Comparison of ENCODE assay signal across 8 cellular contexts in genomic region chr10:21173433-21173963, GRCh38.
A peak's percentile ranks its signal among the peaks of the same experiment; 100 is the strongest.
DNase-seq lines count a peak whose midpoint lies in the region; ATAC-seq and TF ChIP-seq lines count a peak whose summit lies in the region.

No MANE protein-coding gene starts in this region.

- no peaks in the 10 kb centered on the region for H4K20me1 ChIP-seq in SK-N-SH (ENCODE audit: insufficient read depth)

- no peaks in the 10 kb centered on the region for H3K9me3 ChIP-seq in SK-N-SH

- H3K4me3 Mint-ChIP-seq in glutamatergic neuron (ENCODE audit: unreplicated experiment) = peak overlapping the region; percentile 90

- no peaks in the 10 kb centered on the region for H3K36me3 ChIP-seq in SK-N-SH (replicated peaks in 1 of 2; ENCODE audit: control insufficient read depth in 1 of 2, insufficient read depth in 2 of 2, low read length in 1 of 2)

- CTCF ChIA-PET in SK-N-SH (lab: Yijun Ruan, JAX) = interaction anchor here (0.5 to 2.3 kb wide), 4 partner anchors 11 to 538 kb away, joined by 3 to 10 read pairs (median 3); no protein-coding TSS in a partner anchor

- TF ChIP-seq EP300 in SK-N-SH (IDR thresholded peaks at IDR 0.05; ENCODE audit: borderline replicate concordance in 1 of 2, low read depth in 1 of 2, low read length in 1 of 2) = no peak

- TF ChIP-seq CTCF in SK-N-SH (IDR thresholded peaks at IDR 0.05) = no peak
- no peak for TF ChIP-seq CTCF in glutamatergic neuron (IDR thresholded peaks at IDR 0.05; ENCODE audit: partially characterized antibody, unreplicated experiment)
- TF ChIP-seq CTCF in retinal pigment epithelial cell (conservative IDR thresholded peaks at IDR 0.05; ENCODE audit: low read depth, low read length) = no peak

- peaks cover 3% of the 10 kb centered on the region for H3K9me3 Mint-ChIP-seq in glutamatergic neuron (ENCODE audit: unreplicated experiment)

- no peak overlapping the region for H3K9ac ChIP-seq in SK-N-SH

- POLR2A ChIA-PET in SK-N-SH (lab: Yijun Ruan, JAX) = interaction anchor here (0.6 to 0.9 kb wide), 2 partner anchors 212 to 960 kb away, joined by 3 to 4 read pairs; no protein-coding TSS in a partner anchor

- H3K9me2 ChIP-seq in SK-N-SH = no peaks in the 10 kb centered on the region

- H3K4me3 ChIP-seq in GM08714 (ENCODE audit: low read length) = peak overlapping the region; percentile 45
- H3K4me3 ChIP-seq in SK-N-SH (ENCODE audit: low read depth in 2 of 2, low read length in 1 of 2) = peak overlapping the region; percentile 63 to 64
- peak overlapping the region; percentile 67 for H3K4me3 ChIP-seq in retinal pigment epithelial cell (ENCODE audit: low read length)

- TF ChIP-seq RAD21 in SK-N-SH (IDR thresholded peaks at IDR 0.05; ENCODE audit: low read length) = no peak

- no peaks in the 10 kb centered on the region for H3K27me3 ChIP-seq in SK-N-SH (ENCODE audit: insufficient read depth)

- WGBS in SK-N-SH (ENCODE audit: low lambda C conversion rate) = under 1% methylated on average over 17 of the region's 60 CpGs

- peak; percentile 85 for DNase-seq in SK-N-SH
- peak; percentile 25 for DNase-seq in glutamatergic neuron
- DNase-seq in retinal pigment epithelial cell (ENCODE audit: low read depth) = no peak
- DNase-seq in DMS153 (lab: John Stamatoyannopoulos, UW) = no peak
- DNase-seq in NCI-H2196 (lab: John Stamatoyannopoulos, UW; ENCODE audit: unreplicated experiment) = no peak

- H3K36me3 Mint-ChIP-seq in glutamatergic neuron (ENCODE audit: unreplicated experiment) = no peaks in the 10 kb centered on the region

- H3K27me3 Mint-ChIP-seq in glutamatergic neuron (ENCODE audit: unreplicated experiment) = peaks cover 12% of the 10 kb centered on the region

- H3K4me1 ChIP-seq in SK-N-SH (ENCODE audit: control insufficient read depth in 1 of 2, insufficient read depth in 2 of 2, low read depth in 1 of 2, low read length in 1 of 2) = peaks cover 0 to 13% of the 10 kb centered on the region in 2 experiments; a peak in 1 of 4 replicates

- H3K27ac ChIP-seq in SK-N-SH (ENCODE audit: low read depth in 2 of 2, low read length in 1 of 2) = peak overlapping the region in 1 of 2 experiments; percentile 76; a peak in 1 of 4 replicates

- H3K27ac Mint-ChIP-seq in glutamatergic neuron (ENCODE audit: unreplicated experiment) = no peak overlapping the region

- H3K4me2 ChIP-seq in SK-N-SH = peak overlapping the region; percentile 92

- H3K79me2 ChIP-seq in SK-N-SH (ENCODE audit: insufficient read depth) = no peaks in the 10 kb centered on the region

- H3K4me1 Mint-ChIP-seq in glutamatergic neuron (ENCODE audit: low read depth, unreplicated experiment) = peaks cover 10% of the 10 kb centered on the region

- peak overlapping the region; percentile 81; the same call in 1 of the 2 replicates for H2AFZ ChIP-seq in SK-N-SH (ENCODE audit: low read depth)

- no peak for ATAC-seq in HG03565 (IDR thresholded peaks at IDR 0.05; ENCODE audit: unreplicated experiment)
- ATAC-seq in GM18909 (IDR thresholded peaks at IDR 0.05; ENCODE audit: poor library complexity, unreplicated experiment) = no peak

- H3F3A ChIP-seq in SK-N-SH (replicated peaks; ENCODE audit: insufficient read depth) = peaks cover 3% of the 10 kb centered on the region

TF ChIP-seq in SK-N-SH, 30 proteins besides CTCF, POLR2A, EP300 and RAD21:
- TF ChIP-seq GATA2 (CRISPR knock-in tag; IDR thresholded peaks at IDR 0.05) = no peak
- TF ChIP-seq, protein P1, sequence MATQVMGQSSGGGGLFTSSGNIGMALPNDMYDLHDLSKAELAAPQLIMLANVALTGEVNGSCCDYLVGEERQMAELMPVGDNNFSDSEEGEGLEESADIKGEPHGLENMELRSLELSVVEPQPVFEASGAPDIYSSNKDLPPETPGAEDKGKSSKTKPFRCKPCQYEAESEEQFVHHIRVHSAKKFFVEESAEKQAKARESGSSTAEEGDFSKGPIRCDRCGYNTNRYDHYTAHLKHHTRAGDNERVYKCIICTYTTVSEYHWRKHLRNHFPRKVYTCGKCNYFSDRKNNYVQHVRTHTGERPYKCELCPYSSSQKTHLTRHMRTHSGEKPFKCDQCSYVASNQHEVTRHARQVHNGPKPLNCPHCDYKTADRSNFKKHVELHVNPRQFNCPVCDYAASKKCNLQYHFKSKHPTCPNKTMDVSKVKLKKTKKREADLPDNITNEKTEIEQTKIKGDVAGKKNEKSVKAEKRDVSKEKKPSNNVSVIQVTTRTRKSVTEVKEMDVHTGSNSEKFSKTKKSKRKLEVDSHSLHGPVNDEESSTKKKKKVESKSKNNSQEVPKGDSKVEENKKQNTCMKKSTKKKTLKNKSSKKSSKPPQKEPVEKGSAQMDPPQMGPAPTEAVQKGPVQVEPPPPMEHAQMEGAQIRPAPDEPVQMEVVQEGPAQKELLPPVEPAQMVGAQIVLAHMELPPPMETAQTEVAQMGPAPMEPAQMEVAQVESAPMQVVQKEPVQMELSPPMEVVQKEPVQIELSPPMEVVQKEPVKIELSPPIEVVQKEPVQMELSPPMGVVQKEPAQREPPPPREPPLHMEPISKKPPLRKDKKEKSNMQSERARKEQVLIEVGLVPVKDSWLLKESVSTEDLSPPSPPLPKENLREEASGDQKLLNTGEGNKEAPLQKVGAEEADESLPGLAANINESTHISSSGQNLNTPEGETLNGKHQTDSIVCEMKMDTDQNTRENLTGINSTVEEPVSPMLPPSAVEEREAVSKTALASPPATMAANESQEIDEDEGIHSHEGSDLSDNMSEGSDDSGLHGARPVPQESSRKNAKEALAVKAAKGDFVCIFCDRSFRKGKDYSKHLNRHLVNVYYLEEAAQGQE (IDR thresholded peaks at IDR 0.05; ENCODE audit: low read depth, low read length) = no peak
- TF ChIP-seq JUND (IDR thresholded peaks at IDR 0.05) = no peak
- TF ChIP-seq TEAD4 (IDR thresholded peaks at IDR 0.05; ENCODE audit: borderline replicate concordance, insufficient read depth) = no peak
- TF ChIP-seq PBX3 (IDR thresholded peaks at IDR 0.05) = no peak
- no peak for TF ChIP-seq MEF2A (IDR thresholded peaks at IDR 0.05; ENCODE audit: borderline replicate concordance, low read depth)
- TF ChIP-seq MXI1 (IDR thresholded peaks at IDR 0.05; ENCODE audit: low read depth, low read length) = no peak
- TF ChIP-seq POLR2AphosphoS5 (IDR thresholded peaks at IDR 0.05; ENCODE audit: low read depth, low read length) = no peak
- no peak for TF ChIP-seq SMC3 (IDR thresholded peaks at IDR 0.05; ENCODE audit: low read depth, low read length)
- TF ChIP-seq TCF12 (IDR thresholded peaks at IDR 0.05) = no peak

Comparison
In these comparisons a context has a peak if more than half of its experiments do, and no peak if none do; other contexts are left out.
1. DNase-seq: peak in SK-N-SH (single experiment) and glutamatergic neuron (single experiment); none in retinal pigment epithelial cell (single experiment), DMS153 (single experiment) and NCI-H2196 (single experiment).
2. Peak in every context shown above with its lines, with median percentiles within 50 percentile points of each other: H3K4me3 ChIP-seq.